12 cellular contexts compared by ENCODE assay signal in the genomic region with DNA sequence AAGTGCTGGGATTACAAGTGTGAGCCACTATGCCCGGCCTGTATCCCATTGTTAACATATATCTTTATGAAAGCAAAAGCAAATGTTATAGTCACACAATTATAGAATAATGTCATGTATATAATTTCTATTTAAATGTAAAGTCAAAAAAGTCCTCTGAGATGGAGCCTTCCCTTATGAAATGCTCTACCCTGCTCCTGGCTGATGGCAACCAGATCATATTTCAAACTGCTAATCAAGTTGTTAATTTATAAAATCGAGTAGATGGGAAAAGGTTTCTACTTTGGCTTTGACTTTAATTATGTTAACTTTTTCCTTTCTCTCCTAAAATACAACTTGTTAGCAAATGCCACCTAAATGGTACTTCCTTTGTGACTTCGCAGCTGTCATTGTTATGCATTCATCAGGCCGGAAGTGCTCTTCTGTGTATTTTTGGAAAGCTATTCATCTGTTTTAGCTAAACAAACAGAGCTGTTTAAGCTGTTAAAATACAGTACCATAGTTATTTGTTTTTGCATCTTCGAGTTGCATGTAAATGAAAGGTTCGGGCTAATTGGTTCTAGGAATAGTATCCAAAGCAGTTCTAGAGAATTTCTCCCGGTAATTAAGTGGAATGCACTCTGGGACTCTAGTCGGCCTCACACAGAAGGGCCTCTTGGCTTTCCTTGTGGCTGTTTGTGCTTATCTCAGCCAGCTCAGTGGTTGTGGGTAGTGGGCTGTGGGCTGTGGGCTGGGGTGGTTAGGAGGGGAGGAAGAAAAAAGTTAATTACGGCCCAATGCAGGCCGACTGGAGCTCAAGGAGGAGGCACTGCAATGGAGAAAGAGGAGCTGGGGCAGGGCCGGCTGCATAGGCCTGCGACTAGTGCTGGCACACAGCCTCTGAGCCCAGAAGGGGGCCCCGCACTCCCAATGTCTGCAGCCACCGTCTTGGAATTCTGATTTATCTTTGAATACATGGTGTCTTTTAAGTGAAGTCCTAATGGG. TPM values are rescaled to one million over a fixed set of nuclear protein-coding genes. Genes with fewer than 3 reads are reported as not detected.
DNase-seq lines count a peak whose midpoint lies in the region; ATAC-seq and TF ChIP-seq lines count a peak whose summit lies in the region.
"Had no signal": no experiment of that assay in that cellular context is flagged by ENCODE, and none has a peak within 500 bp of the region (broad histone marks: within the 10 kb centered on the region; RNA-seq: fewer than 3 reads in every experiment).

No MANE protein-coding gene starts in this region.

- peak overlapping the region; percentile 73 for H4K8ac ChIP-seq in trophoblast cell (ENCODE audit: low read depth, low read length)

- TF ChIP-seq CTCF in HCT116 (IDR thresholded peaks at IDR 0.05 in 2 of 3, conservative IDR thresholded peaks at IDR 0.05 in 1 of 3; ENCODE audit: borderline replicate concordance in 1 of 3, insufficient read depth in 1 of 3, low read depth in 2 of 3, low read length in 2 of 3), result peak in 2 of 3 experiments; percentile 12 to 26; a peak in 2 of 6 replicates

- H3K9ac ChIP-seq in HCT116 (ENCODE audit: low read length) (no peak overlapping the region), trophoblast cell (ENCODE audit: low read length) (no peak overlapping the region)

- H3K4me2 ChIP-seq in HCT116 (ENCODE audit: low read length), result no peak overlapping the region
- no peak overlapping the region for H3K4me2 ChIP-seq in trophoblast cell (ENCODE audit: low read length)

- no peak overlapping the region for H3K14ac ChIP-seq in trophoblast cell (ENCODE audit: low read length)

- H3K18ac ChIP-seq in trophoblast cell (ENCODE audit: low read length), result no peak overlapping the region

- peak; percentile 36 for TF ChIP-seq RAD21 in HCT116 (IDR thresholded peaks at IDR 0.05; ENCODE audit: low read depth)

- BruUV-seq in HCT116 (replicated peaks; lab: Mats Ljungman, UMichigan), result no TSS peak

- no CpG with 5 or more reads among the region's 14 CpGs for WGBS in trophoblast cell (ENCODE audit: extremely low coverage, insufficient coverage, insufficient read length)

- H4K91ac ChIP-seq in trophoblast cell (ENCODE audit: low read depth, low read length), result peak overlapping the region; percentile 11

- ATAC-seq in HCT116 (peak; percentile 71), HG03439 (IDR thresholded peaks at IDR 0.05; ENCODE audit: unreplicated experiment) (no peak), HG03521 (IDR thresholded peaks at IDR 0.05; ENCODE audit: unreplicated experiment) (no peak)

- no peaks in the 10 kb centered on the region; a peak in 1 of 4 replicates for H3K4me1 ChIP-seq in HCT116 (ENCODE audit: control insufficient read depth in 1 of 2, insufficient read depth in 2 of 2, low read length in 2 of 2)
- H3K4me1 ChIP-seq in trophoblast cell (ENCODE audit: control insufficient read depth in 1 of 2, insufficient read depth in 2 of 2, low read length in 2 of 2), result peaks cover 10 to 14% of the 10 kb centered on the region in 2 experiments

- intact Hi-C loops in HCT116 (cut with micrococcal nuclease), result no loop called here

- H3K79me2 ChIP-seq in HCT116 (ENCODE audit: insufficient read depth, low read length), result no peaks in the 10 kb centered on the region
- H3K79me2 ChIP-seq in trophoblast cell (ENCODE audit: control insufficient read depth, insufficient read depth, low read length, poor library complexity), result no peaks in the 10 kb centered on the region

- H2AK5ac ChIP-seq in trophoblast cell (ENCODE audit: low read length), result no peak overlapping the region

- H3K27me3 ChIP-seq in HCT116 (ENCODE audit: insufficient read depth, low read length), result no peaks in the 10 kb centered on the region
- H3K27me3 ChIP-seq in trophoblast cell (ENCODE audit: insufficient read depth, low read length), result no peaks in the 10 kb centered on the region

- no peaks in the 10 kb centered on the region for H3K9me2 ChIP-seq in HCT116 (ENCODE audit: insufficient read depth)

- H3K79me1 ChIP-seq in trophoblast cell (ENCODE audit: low read length), result peaks cover 19% of the 10 kb centered on the region

- H4K12ac ChIP-seq in trophoblast cell (ENCODE audit: low read depth, low read length), result peak overlapping the region; percentile 43

- H3K36me3 ChIP-seq in HCT116 (ENCODE audit: control insufficient read depth in 1 of 2, insufficient read depth in 2 of 2, low read length in 2 of 2), result no peaks in the 10 kb centered on the region
- no peaks in the 10 kb centered on the region for H3K36me3 ChIP-seq in trophoblast cell (ENCODE audit: control insufficient read depth in 1 of 2, insufficient read depth in 2 of 2, low read length in 2 of 2)
- H3K36me3 ChIP-seq: thoracic aorta had no signal

- no peak overlapping the region for H2BK12ac ChIP-seq in trophoblast cell (ENCODE audit: low read length)

- H3K9me3 ChIP-seq in HCT116 (ENCODE audit: control insufficient read depth in 1 of 2, insufficient read depth in 1 of 2, low read depth in 1 of 2, low read length in 2 of 2) (no peaks in the 10 kb centered on the region), trophoblast cell (ENCODE audit: insufficient read depth, low read depth, low read length) (no peaks in the 10 kb centered on the region)
- H3K9me3 ChIP-seq: thoracic aorta had no signal

- TF ChIP-seq POLR2A in HCT116 (IDR thresholded peaks at IDR 0.05; ENCODE audit: borderline replicate concordance, extremely low read depth, insufficient read depth, insufficient read length), result no peak

- POLR2A ChIA-PET in HCT116 (lab: Charles Lee), result no interaction called here

- no peaks in the 10 kb centered on the region for H4K20me1 ChIP-seq in HCT116 (ENCODE audit: insufficient read depth)

- DNase-seq in HCT116 (ENCODE audit: low read depth, low spot score) (no peak), NCI-H2196 (lab: John Stamatoyannopoulos, UW; ENCODE audit: unreplicated experiment) (peak; percentile 32), dermis blood vessel endothelial cell (peak; percentile 9), trophoblast cell (no peak), T1000 (lab: John Stamatoyannopoulos, UW) (no peak)
- DNase-seq: activated CD4-positive, CD25-positive, alpha-beta regulatory T cell treated with anti-CD3 and anti-CD28 coated beads, Interleukin-2, amount 50 U/mL, for 72 hours; NK-92 treated with Interleukin-12 subunit alpha and Interleukin-12 subunit beta, amount 100 ng/mL, for 24 hours had no signal

- no peak overlapping the region for H3K23ac ChIP-seq in trophoblast cell (ENCODE audit: low read length)

- RAD21 ChIA-PET in HCT116 (lab: Charles Lee; ENCODE audit: low non-redundant PET in 1 of 2, low total read pairs in 2 of 2, uncharacterized antibody in 2 of 2, unreplicated experiment in 2 of 2), result no interaction called here

- H3K4me3 ChIP-seq in HCT116 (replicated peaks in 1 of 2; ENCODE audit: low read depth in 1 of 2, low read length in 2 of 2), result no peak overlapping the region
- no peak overlapping the region for H3K4me3 ChIP-seq in trophoblast cell (ENCODE audit: low read depth, low read length)
- H3K4me3 ChIP-seq: thoracic aorta had no signal

- H3K4ac ChIP-seq in trophoblast cell (ENCODE audit: low read depth, low read length), result no peak overlapping the region

- no peak overlapping the region for H2BK5ac ChIP-seq in trophoblast cell (ENCODE audit: low read depth, low read length, poor library complexity)

- H2AFZ ChIP-seq in HCT116 (ENCODE audit: low read depth, low read length, poor library complexity, severe bottlenecking) (no peak overlapping the region), trophoblast cell (ENCODE audit: insufficient read depth, low read length, poor library complexity) (no peak overlapping the region)

- no peak overlapping the region for H3K27ac ChIP-seq in HCT116 (ENCODE audit: low read depth, low read length)
- no peak overlapping the region for H3K27ac ChIP-seq in trophoblast cell (ENCODE audit: low read depth, low read length)
- H3K27ac ChIP-seq: epithelial cell of prostate, thoracic aorta had no signal

- no peak overlapping the region for H2BK120ac ChIP-seq in trophoblast cell (ENCODE audit: insufficient read depth, low read length, poor library complexity)

- CTCF ChIA-PET in HCT116 (lab: Charles Lee), result no interaction called here

TF ChIP-seq in HCT116, 20 proteins besides CTCF, POLR2A, EP300 and RAD21 (continues in another document):
- TF ChIP-seq SRF (IDR thresholded peaks at IDR 0.05; ENCODE audit: low read depth) (no peak), EZH2 (IDR thresholded peaks at IDR 0.05) (no peak), TCF7L2 (IDR thresholded peaks at IDR 0.05; ENCODE audit: borderline replicate concordance, extremely low read depth, insufficient read depth, insufficient read length) (no peak), EGR1 (IDR thresholded peaks at IDR 0.05; ENCODE audit: low read depth) (no peak), JUND (IDR thresholded peaks at IDR 0.05) (no peak), SIN3A (IDR thresholded peaks at IDR 0.05; ENCODE audit: low read depth) (no peak), ZFX (IDR thresholded peaks at IDR 0.05) (no peak)
- TF ChIP-seq, protein P1, sequence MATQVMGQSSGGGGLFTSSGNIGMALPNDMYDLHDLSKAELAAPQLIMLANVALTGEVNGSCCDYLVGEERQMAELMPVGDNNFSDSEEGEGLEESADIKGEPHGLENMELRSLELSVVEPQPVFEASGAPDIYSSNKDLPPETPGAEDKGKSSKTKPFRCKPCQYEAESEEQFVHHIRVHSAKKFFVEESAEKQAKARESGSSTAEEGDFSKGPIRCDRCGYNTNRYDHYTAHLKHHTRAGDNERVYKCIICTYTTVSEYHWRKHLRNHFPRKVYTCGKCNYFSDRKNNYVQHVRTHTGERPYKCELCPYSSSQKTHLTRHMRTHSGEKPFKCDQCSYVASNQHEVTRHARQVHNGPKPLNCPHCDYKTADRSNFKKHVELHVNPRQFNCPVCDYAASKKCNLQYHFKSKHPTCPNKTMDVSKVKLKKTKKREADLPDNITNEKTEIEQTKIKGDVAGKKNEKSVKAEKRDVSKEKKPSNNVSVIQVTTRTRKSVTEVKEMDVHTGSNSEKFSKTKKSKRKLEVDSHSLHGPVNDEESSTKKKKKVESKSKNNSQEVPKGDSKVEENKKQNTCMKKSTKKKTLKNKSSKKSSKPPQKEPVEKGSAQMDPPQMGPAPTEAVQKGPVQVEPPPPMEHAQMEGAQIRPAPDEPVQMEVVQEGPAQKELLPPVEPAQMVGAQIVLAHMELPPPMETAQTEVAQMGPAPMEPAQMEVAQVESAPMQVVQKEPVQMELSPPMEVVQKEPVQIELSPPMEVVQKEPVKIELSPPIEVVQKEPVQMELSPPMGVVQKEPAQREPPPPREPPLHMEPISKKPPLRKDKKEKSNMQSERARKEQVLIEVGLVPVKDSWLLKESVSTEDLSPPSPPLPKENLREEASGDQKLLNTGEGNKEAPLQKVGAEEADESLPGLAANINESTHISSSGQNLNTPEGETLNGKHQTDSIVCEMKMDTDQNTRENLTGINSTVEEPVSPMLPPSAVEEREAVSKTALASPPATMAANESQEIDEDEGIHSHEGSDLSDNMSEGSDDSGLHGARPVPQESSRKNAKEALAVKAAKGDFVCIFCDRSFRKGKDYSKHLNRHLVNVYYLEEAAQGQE (IDR thresholded peaks at IDR 0.05; ENCODE audit: low read depth), result no peak

RNA-seq across cellular contexts. Expression of gene SLC35D3, which starts 34.8 kb away (rescaled TPM):
- not detected for total RNA-seq in HCT116 (2021; ENCODE audit: unreplicated experiment)
- not detected in 2 replicates for polyA plus RNA-seq in HCT116 (2012)
- total RNA-seq in dermis blood vessel endothelial cell, result not detected in 2 replicates
- not detected in 2 replicates for polyA plus RNA-seq in trophoblast cell (2013)
- total RNA-seq: mesenteric fat pad, thoracic aorta had no signal

Comparison
In these comparisons a context has a peak if more than half of its experiments do, and no peak if none do; other contexts are left out.
1. DNase-seq: peak in NCI-H2196 (single experiment) and dermis blood vessel endothelial cell (single experiment); none in HCT116 (single experiment), trophoblast cell (0 of 2) and T1000 (single experiment).